In genomic region chr12:131720241-131720640, GRCh38 we compare ENCODE assay signal across 1 cellular context.
TF ChIP-seq lines count a peak whose summit lies in the region.

No MANE protein-coding gene starts in this region.

TF ChIP-seq in HCT116, 20 proteins besides CTCF, POLR2A, EP300 and RAD21 (continued from another document):
- TF ChIP-seq REST (IDR thresholded peaks at IDR 0.05; ENCODE audit: low read depth), result no peak
- TF ChIP-seq CBX3 (IDR thresholded peaks at IDR 0.05; ENCODE audit: low read depth), result no peak
- no peak for TF ChIP-seq EGR1 (IDR thresholded peaks at IDR 0.05; ENCODE audit: low read depth)
- no peak for TF ChIP-seq EZH2 (IDR thresholded peaks at IDR 0.05)
- no peak for TF ChIP-seq JUND (IDR thresholded peaks at IDR 0.05)
- no peak for TF ChIP-seq SP1 (IDR thresholded peaks at IDR 0.05; ENCODE audit: low read depth)
- TF ChIP-seq, protein P1, sequence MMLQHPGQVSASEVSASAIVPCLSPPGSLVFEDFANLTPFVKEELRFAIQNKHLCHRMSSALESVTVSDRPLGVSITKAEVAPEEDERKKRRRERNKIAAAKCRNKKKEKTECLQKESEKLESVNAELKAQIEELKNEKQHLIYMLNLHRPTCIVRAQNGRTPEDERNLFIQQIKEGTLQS (IDR thresholded peaks at IDR 0.05), result no peak
- TF ChIP-seq YY1 (IDR thresholded peaks at IDR 0.05; ENCODE audit: extremely low read depth, insufficient replicate concordance, low read depth, low read length), result no peak
- TF ChIP-seq, protein P2, sequence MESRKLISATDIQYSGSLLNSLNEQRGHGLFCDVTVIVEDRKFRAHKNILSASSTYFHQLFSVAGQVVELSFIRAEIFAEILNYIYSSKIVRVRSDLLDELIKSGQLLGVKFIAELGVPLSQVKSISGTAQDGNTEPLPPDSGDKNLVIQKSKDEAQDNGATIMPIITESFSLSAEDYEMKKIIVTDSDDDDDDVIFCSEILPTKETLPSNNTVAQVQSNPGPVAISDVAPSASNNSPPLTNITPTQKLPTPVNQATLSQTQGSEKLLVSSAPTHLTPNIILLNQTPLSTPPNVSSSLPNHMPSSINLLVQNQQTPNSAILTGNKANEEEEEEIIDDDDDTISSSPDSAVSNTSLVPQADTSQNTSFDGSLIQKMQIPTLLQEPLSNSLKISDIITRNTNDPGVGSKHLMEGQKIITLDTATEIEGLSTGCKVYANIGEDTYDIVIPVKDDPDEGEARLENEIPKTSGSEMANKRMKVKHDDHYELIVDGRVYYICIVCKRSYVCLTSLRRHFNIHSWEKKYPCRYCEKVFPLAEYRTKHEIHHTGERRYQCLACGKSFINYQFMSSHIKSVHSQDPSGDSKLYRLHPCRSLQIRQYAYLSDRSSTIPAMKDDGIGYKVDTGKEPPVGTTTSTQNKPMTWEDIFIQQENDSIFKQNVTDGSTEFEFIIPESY (IDR thresholded peaks at IDR 0.05; ENCODE audit: extremely low read depth, insufficient replicate concordance, low read length), result no peak
